In genomic region chr18:9627642-9628041, GRCh38 we compare ENCODE assay signal across 1 cellular context.
TF ChIP-seq lines count a peak whose summit lies in the region.

No MANE protein-coding gene starts in this region.

TF ChIP-seq in GM23338, 12 proteins besides CTCF, POLR2A, EP300 and RAD21 (continued from another document):
- TF ChIP-seq ZNF462 (CRISPR knock-in tag; IDR thresholded peaks at IDR 0.05) (0 out of 2 replicates have a peak, but pooled peaks have one; percentile 43), ETS1 (IDR thresholded peaks at IDR 0.05) (no peak), ZNF114 (CRISPR knock-in tag; IDR thresholded peaks at IDR 0.05) (no peak)
